ENCODE assay signal across 1 cellular context in the genomic region with DNA sequence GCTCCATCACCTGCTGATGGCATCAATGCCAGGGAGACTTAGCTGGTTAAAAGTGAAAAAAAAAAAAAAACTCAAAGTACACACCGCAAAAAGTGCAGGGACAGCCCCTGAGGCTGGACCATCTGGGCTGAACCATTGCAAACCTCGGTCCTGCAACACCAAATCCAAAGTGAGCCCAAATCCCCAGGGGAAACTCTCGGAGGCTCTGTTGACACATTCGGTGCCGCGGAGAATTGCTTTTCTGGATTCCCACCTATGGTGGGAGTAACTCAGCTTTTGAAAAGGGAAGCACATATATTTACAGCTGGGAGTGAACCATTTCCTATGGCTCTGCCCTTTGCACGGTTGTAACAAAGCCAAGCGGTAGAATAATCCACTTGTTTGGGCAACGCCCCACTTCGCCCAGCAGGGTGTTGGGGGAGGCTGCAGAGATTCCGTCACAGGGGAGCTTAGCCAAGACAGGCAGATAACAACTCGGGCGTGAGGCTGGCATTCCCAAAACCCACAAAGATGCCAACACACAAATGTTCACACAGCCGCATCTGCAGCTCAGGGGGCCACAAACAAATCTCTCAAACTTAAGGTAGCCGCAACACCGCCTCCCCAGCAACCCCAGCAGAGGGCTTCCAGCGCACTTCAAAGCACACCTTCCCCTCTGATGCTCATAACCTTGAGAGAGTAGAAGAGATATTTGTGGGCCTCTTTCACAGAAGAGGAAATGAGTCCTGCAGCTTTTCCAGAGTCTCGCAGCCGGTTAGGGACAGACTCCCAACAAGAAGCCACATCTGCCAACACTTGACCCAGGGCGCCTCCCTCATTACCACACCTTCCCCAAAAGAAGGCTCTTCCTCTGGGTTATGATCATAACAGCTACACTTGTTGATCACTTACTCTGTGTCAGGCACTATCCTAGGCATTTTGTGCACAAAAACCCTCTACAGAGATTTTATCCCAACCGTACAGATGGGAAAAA.
TF ChIP-seq lines count a peak whose summit lies in the region.

No MANE protein-coding gene starts in this region.

TF ChIP-seq in WTC11, 78 proteins besides CTCF, POLR2A, EP300 and RAD21 (continued from another document):
- TF ChIP-seq, protein P1, sequence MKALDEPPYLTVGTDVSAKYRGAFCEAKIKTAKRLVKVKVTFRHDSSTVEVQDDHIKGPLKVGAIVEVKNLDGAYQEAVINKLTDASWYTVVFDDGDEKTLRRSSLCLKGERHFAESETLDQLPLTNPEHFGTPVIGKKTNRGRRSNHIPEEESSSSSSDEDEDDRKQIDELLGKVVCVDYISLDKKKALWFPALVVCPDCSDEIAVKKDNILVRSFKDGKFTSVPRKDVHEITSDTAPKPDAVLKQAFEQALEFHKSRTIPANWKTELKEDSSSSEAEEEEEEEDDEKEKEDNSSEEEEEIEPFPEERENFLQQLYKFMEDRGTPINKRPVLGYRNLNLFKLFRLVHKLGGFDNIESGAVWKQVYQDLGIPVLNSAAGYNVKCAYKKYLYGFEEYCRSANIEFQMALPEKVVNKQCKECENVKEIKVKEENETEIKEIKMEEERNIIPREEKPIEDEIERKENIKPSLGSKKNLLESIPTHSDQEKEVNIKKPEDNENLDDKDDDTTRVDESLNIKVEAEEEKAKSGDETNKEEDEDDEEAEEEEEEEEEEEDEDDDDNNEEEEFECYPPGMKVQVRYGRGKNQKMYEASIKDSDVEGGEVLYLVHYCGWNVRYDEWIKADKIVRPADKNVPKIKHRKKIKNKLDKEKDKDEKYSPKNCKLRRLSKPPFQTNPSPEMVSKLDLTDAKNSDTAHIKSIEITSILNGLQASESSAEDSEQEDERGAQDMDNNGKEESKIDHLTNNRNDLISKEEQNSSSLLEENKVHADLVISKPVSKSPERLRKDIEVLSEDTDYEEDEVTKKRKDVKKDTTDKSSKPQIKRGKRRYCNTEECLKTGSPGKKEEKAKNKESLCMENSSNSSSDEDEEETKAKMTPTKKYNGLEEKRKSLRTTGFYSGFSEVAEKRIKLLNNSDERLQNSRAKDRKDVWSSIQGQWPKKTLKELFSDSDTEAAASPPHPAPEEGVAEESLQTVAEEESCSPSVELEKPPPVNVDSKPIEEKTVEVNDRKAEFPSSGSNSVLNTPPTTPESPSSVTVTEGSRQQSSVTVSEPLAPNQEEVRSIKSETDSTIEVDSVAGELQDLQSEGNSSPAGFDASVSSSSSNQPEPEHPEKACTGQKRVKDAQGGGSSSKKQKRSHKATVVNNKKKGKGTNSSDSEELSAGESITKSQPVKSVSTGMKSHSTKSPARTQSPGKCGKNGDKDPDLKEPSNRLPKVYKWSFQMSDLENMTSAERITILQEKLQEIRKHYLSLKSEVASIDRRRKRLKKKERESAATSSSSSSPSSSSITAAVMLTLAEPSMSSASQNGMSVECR (CRISPR knock-in tag; IDR thresholded peaks at IDR 0.05; ENCODE audit: borderline replicate concordance) = no peak
- TF ChIP-seq, protein P2, sequence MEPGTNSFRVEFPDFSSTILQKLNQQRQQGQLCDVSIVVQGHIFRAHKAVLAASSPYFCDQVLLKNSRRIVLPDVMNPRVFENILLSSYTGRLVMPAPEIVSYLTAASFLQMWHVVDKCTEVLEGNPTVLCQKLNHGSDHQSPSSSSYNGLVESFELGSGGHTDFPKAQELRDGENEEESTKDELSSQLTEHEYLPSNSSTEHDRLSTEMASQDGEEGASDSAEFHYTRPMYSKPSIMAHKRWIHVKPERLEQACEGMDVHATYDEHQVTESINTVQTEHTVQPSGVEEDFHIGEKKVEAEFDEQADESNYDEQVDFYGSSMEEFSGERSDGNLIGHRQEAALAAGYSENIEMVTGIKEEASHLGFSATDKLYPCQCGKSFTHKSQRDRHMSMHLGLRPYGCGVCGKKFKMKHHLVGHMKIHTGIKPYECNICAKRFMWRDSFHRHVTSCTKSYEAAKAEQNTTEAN (CRISPR knock-in tag; IDR thresholded peaks at IDR 0.05) = no peak
